In the genomic region with DNA sequence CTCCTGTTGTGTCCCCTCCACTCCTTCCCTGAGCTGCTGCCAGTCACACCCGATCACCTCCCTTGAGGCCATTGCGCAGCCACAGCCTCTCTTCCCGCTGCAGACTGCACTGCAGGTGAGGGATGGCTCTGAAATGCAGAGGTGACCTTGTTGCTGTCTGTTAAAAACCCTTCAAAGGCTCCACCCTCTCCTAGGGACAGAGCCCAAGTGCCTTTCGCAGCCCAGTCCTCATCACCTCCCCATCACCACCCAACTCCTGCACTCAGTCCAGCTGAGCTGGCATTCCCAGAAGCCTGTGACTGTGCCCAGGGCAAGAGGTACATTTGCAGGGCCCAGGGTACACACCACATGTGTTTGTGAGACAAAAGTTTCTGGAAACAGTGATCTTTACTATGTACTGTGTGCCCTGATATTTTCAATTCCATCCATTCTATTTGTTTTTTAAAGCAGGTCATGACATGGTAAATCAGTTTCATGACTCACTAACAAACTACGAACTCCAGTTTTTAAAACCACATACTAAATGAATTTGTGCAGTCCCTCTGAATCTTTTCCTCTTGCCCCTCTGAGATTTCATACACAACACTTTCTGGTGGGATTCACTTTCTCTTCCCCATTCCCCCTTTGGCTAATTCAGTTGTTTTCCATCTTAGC, we compare ENCODE assay signal across 29 cellular contexts.
DNase-seq lines count a peak whose midpoint lies in the region; FAIRE-seq and TF ChIP-seq lines count a peak whose summit lies in the region.
"Had no signal": no experiment of that assay in that cellular context is flagged by ENCODE, and none has a peak within 500 bp of the region (broad histone marks: within the 10 kb centered on the region; RNA-seq: fewer than 3 reads in every experiment).

No MANE protein-coding gene starts in this region.

- H3K36me3 ChIP-seq in ACC112 (ENCODE audit: insufficient read depth, low read length) (no peaks in the 10 kb centered on the region), bronchial epithelial cell (ENCODE audit: control insufficient read depth, insufficient read depth, low read length) (no peaks in the 10 kb centered on the region), neuronal stem cell (replicated peaks in 1 of 2; ENCODE audit: control insufficient read depth in 2 of 2, insufficient read depth in 2 of 2, low read length in 2 of 2) (no peaks in the 10 kb centered on the region)
- H3K36me3 ChIP-seq: right lobe of liver, thoracic aorta, uterus had no signal

- H3K9ac ChIP-seq in neuronal stem cell (ENCODE audit: low read depth, low read length, poor library complexity), result no peak overlapping the region

- H3K27ac ChIP-seq in ACC112 (ENCODE audit: low read depth, low read length), result peak overlapping the region; percentile 55
- H3K27ac ChIP-seq in neuronal stem cell (replicated peaks; ENCODE audit: low read length), result no peak overlapping the region
- H3K27ac ChIP-seq: A549, HL-60, right lobe of liver, thoracic aorta, uterus had no signal

- H2AK5ac ChIP-seq in neuronal stem cell (ENCODE audit: low read depth, low read length), result no peak overlapping the region

- H2BK12ac ChIP-seq in neuronal stem cell (ENCODE audit: low read length), result no peak overlapping the region

- H4K91ac ChIP-seq in neuronal stem cell (ENCODE audit: low read depth, low read length, poor library complexity), result no peak overlapping the region

- no peaks in the 10 kb centered on the region for H3K79me2 ChIP-seq in ACC112 (ENCODE audit: control insufficient read depth, insufficient read depth, low read length, unreplicated experiment)

- TF ChIP-seq CTCF in bronchial epithelial cell (IDR thresholded peaks at IDR 0.05; ENCODE audit: insufficient read depth, low read length, severe bottlenecking), result no peak

- peak overlapping the region; percentile 17 for H3K23ac ChIP-seq in neuronal stem cell (ENCODE audit: low read depth, low read length, poor library complexity)

- H3K14ac ChIP-seq in neuronal stem cell (ENCODE audit: low read length), result no peak overlapping the region

- H3K4me1 ChIP-seq in ACC112 (ENCODE audit: control insufficient read depth, insufficient read depth, low read length, unreplicated experiment), result peaks cover 34% of the 10 kb centered on the region
- peaks cover 5 to 8% of the 10 kb centered on the region in 2 donors for H3K4me1 ChIP-seq in neuronal stem cell (ENCODE audit: control insufficient read depth in 2 of 2, insufficient read depth in 1 of 2, low read depth in 1 of 2, low read length in 2 of 2)
- H3K4me1 ChIP-seq: A549, right lobe of liver, uterus had no signal

- H3K4me2 ChIP-seq in neuronal stem cell (ENCODE audit: insufficient read depth, low read length, poor library complexity, severe bottlenecking), result no peak overlapping the region
- H3K4me2 ChIP-seq: A549 had no signal

- peak; percentile 13 for DNase-seq in HS-5 (ENCODE audit: low read depth)
- peak; percentile 51 for DNase-seq in bronchial epithelial cell (ENCODE audit: low read depth)
- no peak for DNase-seq in neuronal stem cell (ENCODE audit: low spot score)
- DNase-seq in NCI-H1048 (lab: John Stamatoyannopoulos, UW), result no peak
- DNase-seq in NCI-H1417 (lab: John Stamatoyannopoulos, UW), result no peak
- DNase-seq in NCI-H446 treated with DMSO at 0.1 percent for 48 hours (lab: John Stamatoyannopoulos, UW), result no peak
- DNase-seq in HCEC 1CT, result no peak
- DNase-seq: activated gamma-delta T cell treated with Interleukin-2 at 50 U/mL for 16 hours; activated naive CD8-positive, alpha-beta T cell treated with anti-CD3 and anti-CD28 coated beads, Interleukin-2, amount 50 U/mL, for 24 hours; activated T-cell treated with anti-CD3 and anti-CD28 coated beads, Interleukin-2, amount 50 U/mL, for 24 hours; C1 segment of cervical spinal cord; DND-41; head of caudate nucleus; Karpas-422; NCI-H2171 treated with DMSO at 0.1 percent for 48 hours; NCI-H524 treated with DMSO at 0.1 percent for 48 hours; NK-92 treated with Interleukin-12 subunit alpha and Interleukin-12 subunit beta, amount 100 ng/mL, for 24 hours; posterior cingulate gyrus; right lobe of liver; stimulated activated CD4-positive, alpha-beta T cell treated with anti-CD3 and anti-CD28 coated beads, Interleukin-15, amount 100 ng/mL, for 24 hours; stimulated activated naive CD8-positive, alpha-beta T cell treated with anti-CD3 and anti-CD28 coated beads, Interleukin-15, Interleukin-2, amounts not matched to agents 100 U/mL and 50 U/mL, for 24 hours; T1000; uterus had no signal

- no peak overlapping the region for H3K4ac ChIP-seq in neuronal stem cell (ENCODE audit: low read length)

- FAIRE-seq in bronchial epithelial cell (lab: Jason Lieb, UNC), result no peak
- FAIRE-seq: A549, GM12878, HepG2 had no signal

- H2BK15ac ChIP-seq in neuronal stem cell (ENCODE audit: low read length), result no peak overlapping the region

- peak overlapping the region; percentile 41 for H2AFZ ChIP-seq in ACC112 (ENCODE audit: low read length, unreplicated experiment)
- no peak overlapping the region for H2AFZ ChIP-seq in neuronal stem cell (ENCODE audit: low read length)

- no peaks in the 10 kb centered on the region for H3K79me1 ChIP-seq in neuronal stem cell (ENCODE audit: low read depth, low read length)

- H3K18ac ChIP-seq in neuronal stem cell (ENCODE audit: low read length), result no peak overlapping the region

- H3K27me3 ChIP-seq in ACC112 (ENCODE audit: insufficient read depth, low read length) (no peaks in the 10 kb centered on the region), bronchial epithelial cell (ENCODE audit: control insufficient read depth, insufficient read depth, low read length) (peaks cover 3% of the 10 kb centered on the region), neuronal stem cell (ENCODE audit: control insufficient read depth in 3 of 3, insufficient read depth in 3 of 3, low read depth in 1 of 3, low read length in 3 of 3) (peaks cover 0 to 32% (median 0%) of the 10 kb centered on the region in 3 experiments)
- H3K27me3 ChIP-seq: right lobe of liver, uterus had no signal

- H3K4me3 ChIP-seq in ACC112 (ENCODE audit: low read depth, low read length) (no peak overlapping the region), bronchial epithelial cell (ENCODE audit: low read depth, low read length) (no peak overlapping the region), neuronal stem cell (ENCODE audit: low read length in 2 of 2) (no peak overlapping the region)
- H3K4me3 ChIP-seq: A549, GM12878, right lobe of liver, thoracic aorta, uterus had no signal

- no peak overlapping the region for H2BK120ac ChIP-seq in neuronal stem cell (ENCODE audit: low read depth, low read length)

- H4K8ac ChIP-seq in neuronal stem cell (ENCODE audit: low read depth, low read length), result no peak overlapping the region

- no peaks in the 10 kb centered on the region for H3K9me3 ChIP-seq in neuronal stem cell (replicated peaks in 1 of 2; ENCODE audit: control insufficient read depth in 2 of 2, insufficient read depth in 1 of 2, low read depth in 1 of 2, low read length in 2 of 2)
- H3K9me3 ChIP-seq: right lobe of liver, thoracic aorta, uterus had no signal

- no peak overlapping the region for H2BK5ac ChIP-seq in neuronal stem cell (ENCODE audit: low read length)

- no CpG with 5 or more reads among the region's 5 CpGs for WGBS in neuronal stem cell (ENCODE audit: extremely low coverage in 2 of 2, insufficient read length in 2 of 2, insufficient replicate concordance in 1 of 2), 2 donors

Comparison
In these comparisons a context has a peak if more than half of its experiments do, and no peak if none do; other contexts are left out.
1. DNase-seq: peak in HS-5 (single experiment) and bronchial epithelial cell (single experiment); none in neuronal stem cell (single experiment), NCI-H1048 (single experiment), NCI-H1417 (0 of 3), NCI-H446 treated with DMSO at 0.1 percent for 48 hours (single experiment) and HCEC 1CT (single experiment).